11 cellular contexts compared by ENCODE assay signal in the genomic region with DNA sequence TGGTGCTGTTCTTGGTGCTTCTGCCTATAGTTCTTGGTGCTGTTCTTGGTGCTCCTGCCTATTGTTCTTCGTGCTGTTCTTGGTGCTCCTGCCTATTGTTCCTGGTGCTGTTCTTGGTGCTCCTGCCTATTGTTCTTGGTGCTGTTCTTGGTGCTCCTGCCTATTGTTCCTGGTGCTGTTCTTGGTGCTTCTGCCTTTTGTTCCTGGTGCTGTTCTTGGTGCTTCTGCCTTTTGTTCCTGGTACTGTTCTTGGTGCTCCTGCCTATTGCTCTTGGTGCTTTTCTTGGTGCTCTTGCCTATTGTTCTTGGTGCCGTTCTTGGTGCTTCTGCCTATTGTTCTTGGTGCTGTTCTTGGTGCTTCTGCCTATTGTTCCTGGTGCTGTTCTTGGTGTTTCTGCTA.
"Had no signal": no experiment of that assay in that cellular context is flagged by ENCODE, and none has a peak within 500 bp of the region (broad histone marks: within the 10 kb centered on the region; RNA-seq: fewer than 3 reads in every experiment).

No MANE protein-coding gene starts in this region.

- H3K27ac ChIP-seq: GM23248 had no signal

- H2AFZ ChIP-seq: GM23248, GM23338 had no signal

- H3K4me2 ChIP-seq: GM23338 had no signal

- H3K9ac ChIP-seq: GM23248 had no signal

- FAIRE-seq: H1, H54 had no signal

- ATAC-seq: GM23338, HCT116 had no signal

- H3K4me1 ChIP-seq: HAP-1 had no signal

- DNase-seq: GM23248, GOT3, H7, H9, HCEC 1CT, HFFc6 had no signal

- H3K4me3 ChIP-seq: GM23248, GM23338, HAP-1 had no signal

- H3K36me3 ChIP-seq: HAP-1 had no signal

- H3K9me3 ChIP-seq: HAP-1 had no signal
